In genomic region chr4:10731162-10731561, GRCh38 we compare ENCODE assay signal across 20 cellular contexts. TPM values are rescaled to one million over a fixed set of nuclear protein-coding genes. Genes with fewer than 3 reads are reported as not detected.
DNase-seq lines count a peak whose midpoint lies in the region; ATAC-seq and TF ChIP-seq lines count a peak whose summit lies in the region.
"Had no signal": no experiment of that assay in that cellular context is flagged by ENCODE, and none has a peak within 500 bp of the region (broad histone marks: within the 10 kb centered on the region; RNA-seq: fewer than 3 reads in every experiment).

No MANE protein-coding gene starts in this region.

- H3K4me3 Mint-ChIP-seq in activated CD4-positive, alpha-beta T cell treated with anti-CD3 and anti-CD28 coated beads for 36 hours, result no peak overlapping the region

- H4K20me1 ChIP-seq in Loucy (ENCODE audit: insufficient read depth, low read length, poor library complexity, severe bottlenecking), result no peaks in the 10 kb centered on the region

- WGBS in mesenchymal stem cell, result 96% methylated on average over 4 of the region's 4 CpGs

- H3K27ac Mint-ChIP-seq in activated CD4-positive, alpha-beta T cell treated with anti-CD3 and anti-CD28 coated beads for 36 hours, result peak overlapping the region; percentile 24

- no peak overlapping the region for H3K23ac ChIP-seq in mesenchymal stem cell (ENCODE audit: low read length in 2 of 2)

- CTCF ChIA-PET in activated CD4-positive, alpha-beta T cell treated with anti-CD3 and anti-CD28 coated beads for 36 hours (lab: Charles Lee), result no interaction called here

- POLR2A ChIA-PET in activated CD4-positive, alpha-beta T cell treated with anti-CD3 and anti-CD28 coated beads for 36 hours (lab: Charles Lee), result no interaction called here

- H4K8ac ChIP-seq in mesenchymal stem cell (ENCODE audit: low read length), result no peak overlapping the region

- H3K36me3 Mint-ChIP-seq in activated CD4-positive, alpha-beta T cell treated with anti-CD3 and anti-CD28 coated beads for 36 hours (ENCODE audit: low read depth), result no peaks in the 10 kb centered on the region

- intact Hi-C loops in activated CD4-positive, alpha-beta T cell treated with anti-CD3 and anti-CD28 coated beads for 36 hours (cut with DNase I, micrococcal nuclease), result loop anchor here (2.0 to 10.0 kb wide), 5 partner anchors 59 to 754 kb away; partner anchors contain the start of gene ZNF518B (in 2 of the 2)

- H3K9me3 ChIP-seq in Loucy (ENCODE audit: insufficient read depth, low read depth, low read length), result no peaks in the 10 kb centered on the region
- no peaks in the 10 kb centered on the region for H3K9me3 ChIP-seq in mesenchymal stem cell (ENCODE audit: control insufficient read depth, low read length)

- no peak overlapping the region for H2BK12ac ChIP-seq in mesenchymal stem cell (ENCODE audit: low read length in 2 of 2)

- no peak overlapping the region for H2AK5ac ChIP-seq in mesenchymal stem cell (ENCODE audit: low read length, severe bottlenecking)

- no peak for ATAC-seq in activated CD4-positive, alpha-beta T cell treated with anti-CD3 and anti-CD28 coated beads for 36 hours
- ATAC-seq in HG03571 (IDR thresholded peaks at IDR 0.05; ENCODE audit: unreplicated experiment) (no peak), GM18511 (IDR thresholded peaks at IDR 0.05; ENCODE audit: unreplicated experiment) (no peak)
- ATAC-seq: PC-3 had no signal

- TF ChIP-seq CTCF in GM12865 (IDR thresholded peaks at IDR 0.05; ENCODE audit: insufficient read depth, low read depth, low read length, missing control alignments) (no peak), Loucy (conservative IDR thresholded peaks at IDR 0.05; ENCODE audit: low read length) (no peak)

- H2BK120ac ChIP-seq in mesenchymal stem cell (ENCODE audit: low read depth, low read length), result no peak overlapping the region

- no peaks in the 10 kb centered on the region for H3F3A ChIP-seq in Loucy (ENCODE audit: low read depth)

- peaks cover 50% of the 10 kb centered on the region for H3K4me1 ChIP-seq in Loucy (ENCODE audit: insufficient read depth, low read length, poor library complexity, severe bottlenecking)
- peaks cover 4% of the 10 kb centered on the region for H3K4me1 ChIP-seq in mesenchymal stem cell (ENCODE audit: control insufficient read depth, insufficient read depth, low read depth, low read length)

- no peaks in the 10 kb centered on the region for H3K79me1 ChIP-seq in mesenchymal stem cell (replicated peaks; ENCODE audit: low read length, poor library complexity, severe bottlenecking)

- no peak overlapping the region for H3K4ac ChIP-seq in mesenchymal stem cell (ENCODE audit: low read depth in 1 of 2, low read length in 2 of 2)

- H3K27ac ChIP-seq in mesenchymal stem cell (ENCODE audit: low read length, poor library complexity, severe bottlenecking), result peak overlapping the region; percentile 39
- H3K27ac ChIP-seq: C4-2B, HL-60 had no signal

- no peak overlapping the region for H3K18ac ChIP-seq in mesenchymal stem cell (ENCODE audit: low read depth in 1 of 2, low read length in 2 of 2)

- no peak overlapping the region for H3K9ac ChIP-seq in Loucy (ENCODE audit: low read depth, low read length, poor library complexity, severe bottlenecking)
- H3K9ac ChIP-seq in mesenchymal stem cell (ENCODE audit: low read length), result no peak overlapping the region

- no peak overlapping the region for H2BK5ac ChIP-seq in mesenchymal stem cell (ENCODE audit: low read depth, low read length, poor library complexity, severe bottlenecking)

- peaks cover 58% of the 10 kb centered on the region for H3K4me1 Mint-ChIP-seq in activated CD4-positive, alpha-beta T cell treated with anti-CD3 and anti-CD28 coated beads for 36 hours

- no peaks in the 10 kb centered on the region for H3K79me2 ChIP-seq in Loucy (ENCODE audit: insufficient read depth, low read length)

- no peaks in the 10 kb centered on the region for H3K9me3 Mint-ChIP-seq in activated CD4-positive, alpha-beta T cell treated with anti-CD3 and anti-CD28 coated beads for 36 hours (ENCODE audit: low read depth)

- no peak overlapping the region for H2BK15ac ChIP-seq in mesenchymal stem cell (ENCODE audit: low read depth, poor library complexity, severe bottlenecking)

- H3K9me2 ChIP-seq in Loucy (replicated peaks; ENCODE audit: low read depth, low read length), result no peaks in the 10 kb centered on the region

- H3K14ac ChIP-seq in mesenchymal stem cell (ENCODE audit: low read length in 2 of 2), result no peak overlapping the region

- peak overlapping the region; percentile 9; the same call in 1 of the 2 replicates for H3K4me3 ChIP-seq in GM12865 (ENCODE audit: low read depth, low read length)
- no peak overlapping the region for H3K4me3 ChIP-seq in Loucy (ENCODE audit: low read length, poor library complexity, severe bottlenecking)
- H3K4me3 ChIP-seq in mesenchymal stem cell (ENCODE audit: insufficient read depth in 1 of 2, low read depth in 1 of 2, low read length in 2 of 2), result no peak overlapping the region

- DNase-seq in activated CD4-positive, alpha-beta T cell treated with anti-CD3 and anti-CD28 coated beads for 36 hours, result no peak
- DNase-seq in activated CD4-positive, alpha-beta T cell treated with anti-CD3 and anti-CD28 coated beads for 48 hours, result no peak
- DNase-seq in GM12865 (ENCODE audit: low read depth) (peak; percentile 58), mesenchymal stem cell (no peak), NCI-H2029 treated with DMSO at 0.1 percent for 48 hours (lab: John Stamatoyannopoulos, UW) (no peak)
- DNase-seq: COR-L47; NCI-H1048; NCI-H146; NCI-H2107; NCI-H226; NK-92 treated with Interleukin-12 subunit alpha and Interleukin-12 subunit beta, amount 100 ng/mL, for 24 hours; PC-3 had no signal

- H2AFZ ChIP-seq in Loucy (ENCODE audit: low read length), result peak overlapping the region; percentile 0; the same call in 1 of the 2 replicates
- no peak overlapping the region for H2AFZ ChIP-seq in mesenchymal stem cell (ENCODE audit: low read depth, low read length)

- H4K91ac ChIP-seq in mesenchymal stem cell (ENCODE audit: low read length), result no peak overlapping the region

- H3K27me3 ChIP-seq in Loucy (ENCODE audit: insufficient read depth, low read length, poor library complexity, severe bottlenecking) (no peaks in the 10 kb centered on the region), mesenchymal stem cell (ENCODE audit: control insufficient read depth in 1 of 2, insufficient read depth in 1 of 2, low read length in 2 of 2) (no peaks in the 10 kb centered on the region)

- H3K36me3 ChIP-seq in Loucy (ENCODE audit: insufficient read depth, low read length), result no peaks in the 10 kb centered on the region
- no peaks in the 10 kb centered on the region for H3K36me3 ChIP-seq in mesenchymal stem cell (ENCODE audit: control insufficient read depth in 1 of 2, insufficient read depth in 2 of 2, low read depth in 1 of 2, low read length in 2 of 2)

- H3K4me2 ChIP-seq in Loucy (ENCODE audit: low read depth, low read length, poor library complexity, severe bottlenecking) (no peak overlapping the region), mesenchymal stem cell (ENCODE audit: low read length, poor library complexity, severe bottlenecking) (no peak overlapping the region)

- peaks cover 2% of the 10 kb centered on the region for H3K27me3 Mint-ChIP-seq in activated CD4-positive, alpha-beta T cell treated with anti-CD3 and anti-CD28 coated beads for 36 hours

RNA-seq across cellular contexts. Expression of gene CLNK, which starts 46.6 kb away (rescaled TPM):
- not detected for total RNA-seq in activated CD4-positive, alpha-beta T cell treated with anti-CD3 and anti-CD28 coated beads for 36 hours
- polyA plus RNA-seq in mesenchymal stem cell (2013, experiment 1 of 2), result not detected
- polyA plus RNA-seq in mesenchymal stem cell (2013, experiment 2 of 2), result not detected
- total RNA-seq: A172, H1, M059J, PC-3 had no signal
- polyA plus RNA-seq: H1 had no signal
